Comparison of ENCODE assay signal across 27 cellular contexts in the genomic region with DNA sequence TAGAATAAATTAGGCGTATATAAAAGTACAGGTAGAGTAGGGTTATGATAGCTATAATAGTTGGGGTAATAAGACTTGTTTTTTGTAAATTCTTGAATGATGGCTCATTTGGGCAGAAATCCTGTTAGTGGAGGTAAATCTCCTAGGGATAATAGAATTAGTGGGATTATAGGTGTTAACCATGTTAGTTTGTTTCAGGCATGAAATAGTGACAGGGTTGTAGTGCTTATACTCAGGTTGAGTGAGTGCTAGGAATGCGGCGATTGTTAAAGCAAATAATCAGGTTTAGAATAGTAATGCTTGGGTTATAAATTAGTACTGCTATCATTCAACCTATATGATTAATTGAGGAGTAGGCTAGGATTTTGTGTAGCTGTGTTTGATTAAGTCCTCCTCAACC.
"Had no signal": no experiment of that assay in that cellular context is flagged by ENCODE, and none has a peak within 500 bp of the region (broad histone marks: within the 10 kb centered on the region; RNA-seq: fewer than 3 reads in every experiment).

No MANE protein-coding gene starts in this region.

- H3K27ac ChIP-seq: adrenal gland, ascending aorta, breast epithelium, cardiac muscle cell, colonic mucosa had no signal

- H3K4me1 ChIP-seq: adrenal gland, ascending aorta, breast epithelium, colonic mucosa had no signal

- H3K36me3 ChIP-seq: adrenal gland, ascending aorta, breast epithelium, cardiac muscle cell, colonic mucosa had no signal

- H3K4me3 ChIP-seq: adrenal gland, ascending aorta, breast epithelium, cardiac muscle cell, colonic mucosa had no signal

- ATAC-seq: activated CD4-positive, alpha-beta T cell treated with anti-CD3 and anti-CD28 coated beads for 36 hours; activated CD8-positive, alpha-beta memory T cell treated with anti-CD3 and anti-CD28 coated beads, Interleukin-2, amount 10 ng/mL, durations not matched to agents 7 days and 5 days; activated CD8-positive, alpha-beta T cell treated with anti-CD3 and anti-CD28 coated beads, Interleukin-2, amount 10 ng/mL, durations not matched to agents 7 days and 5 days; activated naive CD8-positive, alpha-beta T cell treated with anti-CD3 and anti-CD28 coated beads, Interleukin-2, amount 50 U/mL, for 24 hours; esophagus mucosa had no signal

- H3K27me3 ChIP-seq: adrenal gland, ascending aorta, breast epithelium, cardiac muscle cell, colonic mucosa had no signal

- DNase-seq: activated CD4-positive, alpha-beta memory T cell treated with anti-CD3 and anti-CD28 coated beads for 36 hours; activated CD4-positive, alpha-beta T cell treated with anti-CD3 and anti-CD28 coated beads for 36 hours; activated CD4-positive, alpha-beta T cell treated with anti-CD3 and anti-CD28 coated beads, Interleukin-2, amount 10 ng/mL, durations not matched to agents 24 days and 14 days; activated CD4-positive, CD25-positive, alpha-beta regulatory T cell; activated CD4-positive, CD25-positive, alpha-beta regulatory T cell treated with anti-CD3 and anti-CD28 coated beads, Interleukin-2, amount 50 U/mL, for 72 hours; activated CD8-positive, alpha-beta memory T cell treated with anti-CD3 and anti-CD28 coated beads, Interleukin-2, amount 10 ng/mL, durations not matched to agents 7 days and 5 days; activated CD8-positive, alpha-beta memory T cell treated with anti-CD3 and anti-CD28 coated beads, Interleukin-2, amount 50 U/mL, for 4 hours; activated CD8-positive, alpha-beta T cell treated with anti-CD3 and anti-CD28 coated beads, Interleukin-2, amount 10 ng/mL, durations not matched to agents 7 days and 5 days; activated effector memory CD4-positive, alpha-beta T cell treated with anti-CD3 and anti-CD28 coated beads, Interleukin-2, amount 50 U/mL, for 16 hours; activated naive CD4-positive, alpha-beta T cell treated with anti-CD3 and anti-CD28 coated beads for 36 hours; activated naive CD8-positive, alpha-beta T cell treated with anti-CD3 and anti-CD28 coated beads for 36 hours; activated naive CD8-positive, alpha-beta T cell treated with anti-CD3 and anti-CD28 coated beads, Interleukin-2, amount 50 U/mL, for 24 hours; activated T-cell treated with anti-CD3 and anti-CD28 coated beads, Interleukin-2, amount 50 U/mL, for 1 hour; activated T-cell treated with anti-CD3 and anti-CD28 coated beads, Interleukin-2, amount 50 U/mL, for 48 hours; adrenal gland; central memory CD4-positive, alpha-beta T cell; cerebellar nuclear complex; colonic mucosa; effector memory CD4-positive, alpha-beta T cell; endodermal cell; foreskin fibroblast; head of caudate nucleus; T-helper 2 cell had no signal
